36 cellular contexts compared by ENCODE assay signal in genomic region chr19:41707871-41708371, GRCh38. TPM values are rescaled to one million over a fixed set of nuclear protein-coding genes. Genes with fewer than 3 reads are reported as not detected.
"Had no signal": no experiment of that assay in that cellular context is flagged by ENCODE, and none has a peak within 500 bp of the region (broad histone marks: within the 10 kb centered on the region; RNA-seq: fewer than 3 reads in every experiment).

No MANE protein-coding gene starts in this region.

- H3K4me3 ChIP-seq: heart right ventricle, left lung, lower lobe of right lung, right lobe of liver, SK-N-MC, thoracic aorta had no signal

- H3K27me3 ChIP-seq: brain microvascular endothelial cell, right lobe of liver, upper lobe of left lung, vagina had no signal

- H3K4me3 Mint-ChIP-seq: activated CD4-positive, alpha-beta T cell treated with anti-CD3 and anti-CD28 coated beads, Interleukin-2, amount 10 ng/mL, durations not matched to agents 7 days and 5 days; activated CD8-positive, alpha-beta T cell treated with anti-CD3 and anti-CD28 coated beads for 36 hours; activated naive CD4-positive, alpha-beta T cell treated with anti-CD3 and anti-CD28 coated beads for 36 hours; activated naive CD8-positive, alpha-beta T cell treated with anti-CD3 and anti-CD28 coated beads for 36 hours; activated T-cell treated with anti-CD3 and anti-CD28 coated beads, Interleukin-2, amount 50 U/mL, for 4 hours; dendritic cell treated with granulocyte-macrophage colony-stimulating factor and Interleukin-4, amounts not matched to agents 40 ng/mL and 50 ng/mL, for 4 days; nephron had no signal

- DNase-seq: activated CD4-positive, alpha-beta T cell treated with anti-CD3 and anti-CD28 coated beads for 1 hour; activated CD4-positive, alpha-beta T cell treated with anti-CD3 and anti-CD28 coated beads, Interleukin-2, amount 10 ng/mL, durations not matched to agents 7 days and 5 days; activated CD8-positive, alpha-beta T cell treated with anti-CD3 and anti-CD28 coated beads for 36 hours; activated naive CD4-positive, alpha-beta T cell treated with anti-CD3 and anti-CD28 coated beads for 36 hours; activated naive CD8-positive, alpha-beta T cell treated with anti-CD3 and anti-CD28 coated beads for 36 hours; activated T-cell treated with anti-CD3 and anti-CD28 coated beads, Interleukin-2, amount 50 U/mL, for 4 hours; amniotic stem cell; brain microvascular endothelial cell; caudate nucleus; esophagus squamous epithelium; foreskin melanocyte; heart right ventricle; kidney glomerular epithelial cell; left lung; lower lobe of right lung; mesenchymal stem cell; stimulated activated CD4-positive, alpha-beta T cell treated with anti-CD3 and anti-CD28 coated beads, Interleukin-2, amount 100 ng/mL, for 48 hours; stimulated activated naive CD8-positive, alpha-beta T cell treated with anti-CD3 and anti-CD28 coated beads, Interleukin-15, Interleukin-2, amounts not matched to agents 100 U/mL and 50 U/mL, for 24 hours; T-helper 9 cell had no signal

- H3K27ac Mint-ChIP-seq: activated CD4-positive, alpha-beta T cell treated with anti-CD3 and anti-CD28 coated beads, Interleukin-2, amount 10 ng/mL, durations not matched to agents 7 days and 5 days; activated CD8-positive, alpha-beta T cell treated with anti-CD3 and anti-CD28 coated beads for 36 hours; activated naive CD4-positive, alpha-beta T cell treated with anti-CD3 and anti-CD28 coated beads for 36 hours; activated naive CD8-positive, alpha-beta T cell treated with anti-CD3 and anti-CD28 coated beads for 36 hours; activated T-helper 2 cell treated with anti-CD3 and anti-CD28 coated beads, Interferon-gamma antibody, Interleukin-2, Interleukin-4, amounts not matched to agents 10 μg/mL and 5 μg/mL and 100 μg/mL, durations not matched to agents 14 hours and 24 hours and 36 hours; dendritic cell treated with granulocyte-macrophage colony-stimulating factor and Interleukin-4, amounts not matched to agents 40 ng/mL and 50 ng/mL, for 4 days; nephron had no signal

- H3K9me3 Mint-ChIP-seq: activated CD4-positive, alpha-beta T cell treated with anti-CD3 and anti-CD28 coated beads, Interleukin-2, amount 10 ng/mL, durations not matched to agents 7 days and 5 days; activated CD8-positive, alpha-beta T cell treated with anti-CD3 and anti-CD28 coated beads for 36 hours; activated naive CD4-positive, alpha-beta T cell treated with anti-CD3 and anti-CD28 coated beads for 36 hours; activated naive CD8-positive, alpha-beta T cell treated with anti-CD3 and anti-CD28 coated beads for 36 hours; activated T-cell treated with anti-CD3 and anti-CD28 coated beads, Interleukin-2, amount 50 U/mL, for 4 hours; activated T-helper 2 cell treated with anti-CD3 and anti-CD28 coated beads, Interferon-gamma antibody, Interleukin-2, Interleukin-4, amounts not matched to agents 10 μg/mL and 5 μg/mL and 100 μg/mL, durations not matched to agents 14 hours and 24 hours and 36 hours; dendritic cell treated with granulocyte-macrophage colony-stimulating factor and Interleukin-4, amounts not matched to agents 40 ng/mL and 50 ng/mL, for 4 days had no signal

- H3K36me3 Mint-ChIP-seq: activated naive CD8-positive, alpha-beta T cell treated with anti-CD3 and anti-CD28 coated beads for 36 hours had no signal

- H3K27ac ChIP-seq: brain microvascular endothelial cell, heart right ventricle, left lung, lower lobe of right lung, right lobe of liver, SK-N-MC, thoracic aorta, vagina, WERI-Rb-1 had no signal

- H3K9me3 ChIP-seq: esophagus squamous epithelium, heart right ventricle, left lung, lower lobe of right lung, right lobe of liver, thoracic aorta, upper lobe of left lung, vagina had no signal

- H3K36me3 ChIP-seq: brain microvascular endothelial cell, esophagus squamous epithelium, heart right ventricle, left lung, lower lobe of right lung, right lobe of liver, thoracic aorta, upper lobe of left lung, vagina, WERI-Rb-1 had no signal

- H3K4me1 ChIP-seq: heart right ventricle, lower lobe of right lung, right lobe of liver, vagina had no signal

- ATAC-seq: activated CD8-positive, alpha-beta T cell treated with anti-CD3 and anti-CD28 coated beads for 36 hours; activated T-cell treated with anti-CD3 and anti-CD28 coated beads, Interleukin-2, amount 50 U/mL, for 4 hours; heart right ventricle; left lung; lower lobe of right lung; right lobe of liver; stimulated activated naive CD8-positive, alpha-beta T cell treated with anti-CD3 and anti-CD28 coated beads, Interleukin-15, Interleukin-2, amounts not matched to agents 100 U/mL and 50 U/mL, for 24 hours had no signal

- H3K4me1 Mint-ChIP-seq: nephron had no signal

RNA-seq across cellular contexts. Expression of gene CEACAM5, which starts 0.5 kb away (rescaled TPM):
- total RNA-seq: activated CD4-positive, alpha-beta T cell treated with anti-CD3 and anti-CD28 coated beads, Interleukin-2, amount 10 ng/mL, durations not matched to agents 7 days and 5 days; activated CD8-positive, alpha-beta T cell treated with anti-CD3 and anti-CD28 coated beads for 36 hours; activated naive CD4-positive, alpha-beta T cell treated with anti-CD3 and anti-CD28 coated beads for 36 hours; activated naive CD8-positive, alpha-beta T cell treated with anti-CD3 and anti-CD28 coated beads for 36 hours; activated T-helper 2 cell treated with anti-CD3 and anti-CD28 coated beads, Interferon-gamma antibody, Interleukin-2, Interleukin-4, amounts not matched to agents 10 μg/mL and 5 μg/mL and 100 μg/mL, durations not matched to agents 14 hours and 24 hours and 36 hours; astrocyte; chondrocyte; glomerular endothelial cell; heart right ventricle; mononuclear cell; osteoblast; renal cortical epithelial cell; right lobe of liver; skeletal muscle tissue; T-helper 1 cell treated with Interleukin-12 subunit alpha and Interleukin-12 subunit beta and Interleukin-4 antibody, amounts not matched to agents 30 ng/mL and 1 ng/mL, for 36 hours; thoracic aorta had no signal

RNA-seq across cellular contexts. Expression of gene CEACAM7, which starts 19.9 kb away (rescaled TPM):
- total RNA-seq: activated CD4-positive, alpha-beta T cell treated with anti-CD3 and anti-CD28 coated beads, Interleukin-2, amount 10 ng/mL, durations not matched to agents 7 days and 5 days; activated CD8-positive, alpha-beta T cell treated with anti-CD3 and anti-CD28 coated beads for 36 hours; activated naive CD4-positive, alpha-beta T cell treated with anti-CD3 and anti-CD28 coated beads for 36 hours; activated naive CD8-positive, alpha-beta T cell treated with anti-CD3 and anti-CD28 coated beads for 36 hours; activated T-helper 2 cell treated with anti-CD3 and anti-CD28 coated beads, Interferon-gamma antibody, Interleukin-2, Interleukin-4, amounts not matched to agents 10 μg/mL and 5 μg/mL and 100 μg/mL, durations not matched to agents 14 hours and 24 hours and 36 hours; astrocyte; chondrocyte; glomerular endothelial cell; heart right ventricle; lower lobe of right lung; mononuclear cell; osteoblast; renal cortical epithelial cell; right lobe of liver; skeletal muscle tissue; T-helper 1 cell treated with Interleukin-12 subunit alpha and Interleukin-12 subunit beta and Interleukin-4 antibody, amounts not matched to agents 30 ng/mL and 1 ng/mL, for 36 hours; thoracic aorta had no signal
- polyA plus RNA-seq: heart right ventricle had no signal

RNA-seq across cellular contexts. Expression of gene CEACAM6, which starts 47.4 kb away (rescaled TPM):
- total RNA-seq: activated CD4-positive, alpha-beta T cell treated with anti-CD3 and anti-CD28 coated beads, Interleukin-2, amount 10 ng/mL, durations not matched to agents 7 days and 5 days; activated CD8-positive, alpha-beta T cell treated with anti-CD3 and anti-CD28 coated beads for 36 hours; activated naive CD4-positive, alpha-beta T cell treated with anti-CD3 and anti-CD28 coated beads for 36 hours; activated naive CD8-positive, alpha-beta T cell treated with anti-CD3 and anti-CD28 coated beads for 36 hours; activated T-helper 2 cell treated with anti-CD3 and anti-CD28 coated beads, Interferon-gamma antibody, Interleukin-2, Interleukin-4, amounts not matched to agents 10 μg/mL and 5 μg/mL and 100 μg/mL, durations not matched to agents 14 hours and 24 hours and 36 hours; astrocyte; chondrocyte; glomerular endothelial cell; osteoblast; renal cortical epithelial cell; T-helper 1 cell treated with Interleukin-12 subunit alpha and Interleukin-12 subunit beta and Interleukin-4 antibody, amounts not matched to agents 30 ng/mL and 1 ng/mL, for 36 hours; thoracic aorta had no signal
